Comparison of ENCODE assay signal across 12 cellular contexts in the genomic region with DNA sequence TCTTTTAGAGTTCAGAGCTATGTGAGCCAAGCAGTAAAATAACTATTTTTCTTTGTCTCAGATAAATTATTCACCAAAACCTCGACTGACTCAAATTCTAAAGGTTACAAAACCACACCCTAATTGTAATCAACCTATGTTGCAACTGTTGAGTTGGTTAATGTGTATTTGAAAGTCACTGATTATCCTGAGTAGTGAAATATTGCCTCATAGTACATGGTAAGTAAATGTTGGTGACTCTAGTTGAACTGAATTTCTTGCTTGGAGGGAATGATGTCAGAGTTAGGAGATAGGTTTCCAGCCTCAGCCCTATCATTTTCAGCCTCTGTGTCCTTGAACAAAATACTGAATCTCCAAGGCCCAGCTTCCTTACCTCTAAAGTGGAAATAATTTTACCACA. TPM values are rescaled to one million over a fixed set of nuclear protein-coding genes. Genes with fewer than 3 reads are reported as not detected.
A peak's percentile ranks its signal among the peaks of the same experiment; 100 is the strongest.
DNase-seq lines count a peak whose midpoint lies in the region; ATAC-seq and TF ChIP-seq lines count a peak whose summit lies in the region.
"Had no signal": no experiment of that assay in that cellular context is flagged by ENCODE, and none has a peak within 500 bp of the region (broad histone marks: within the 10 kb centered on the region; RNA-seq: fewer than 3 reads in every experiment).

No MANE protein-coding gene starts in this region.

- peak overlapping the region; percentile 27 for H3K27ac ChIP-seq in epithelial cell of prostate
- H3K27ac ChIP-seq in coronary artery = no peak overlapping the region

- H3K27ac Mint-ChIP-seq in activated CD4-positive, alpha-beta T cell treated with anti-CD3 and anti-CD28 coated beads, Interleukin-2, amount 10 ng/mL, durations not matched to agents 7 days and 5 days = no peak overlapping the region
- H3K27ac Mint-ChIP-seq: activated CD4-positive, alpha-beta T cell treated with anti-CD3 and anti-CD28 coated beads, Interleukin-2, amount 10 ng/mL, durations not matched to agents 24 days and 14 days; stimulated activated effector memory CD8-positive, alpha-beta T cell treated with anti-CD3 and anti-CD28 coated beads, Interleukin-12 subunit alpha, Interleukin-12 subunit beta, amount 100 ng/mL, for 72 hours had no signal

- ATAC-seq in GM19463 (IDR thresholded peaks at IDR 0.05; ENCODE audit: unreplicated experiment) = peak; percentile 74
- peak; percentile 61 for ATAC-seq in HG03432 (IDR thresholded peaks at IDR 0.05; ENCODE audit: unreplicated experiment)
- ATAC-seq: stimulated activated effector memory CD8-positive, alpha-beta T cell treated with anti-CD3 and anti-CD28 coated beads, Interleukin-12 subunit alpha, Interleukin-12 subunit beta, amount 100 ng/mL, for 72 hours had no signal

- DNase-seq in epithelial cell of prostate (ENCODE audit: low read depth, low spot score) = peak; percentile 62
- DNase-seq in renal cortical epithelial cell (ENCODE audit: low read depth) = peak; percentile 100
- no peak for DNase-seq in coronary artery (ENCODE audit: low spot score)
- no peak for DNase-seq in activated CD4-positive, alpha-beta T cell treated with anti-CD3 and anti-CD28 coated beads, Interleukin-2, amount 10 ng/mL, durations not matched to agents 7 days and 5 days
- DNase-seq in foreskin melanocyte = no peak
- DNase-seq: activated CD4-positive, alpha-beta T cell treated with anti-CD3 and anti-CD28 coated beads, Interleukin-2, amount 10 ng/mL, durations not matched to agents 24 days and 14 days; activated naive CD4-positive, alpha-beta T cell treated with Interleukin-2 at 50 U/mL for 16 hours; NCI-H1417 treated with DMSO at 0.1 percent for 48 hours; T-helper 1 cell had no signal

- H3K4me3 ChIP-seq in coronary artery = no peak overlapping the region

- H3K4me1 Mint-ChIP-seq in activated CD4-positive, alpha-beta T cell treated with anti-CD3 and anti-CD28 coated beads, Interleukin-2, amount 10 ng/mL, durations not matched to agents 7 days and 5 days = no peaks in the 10 kb centered on the region
- H3K4me1 Mint-ChIP-seq: activated CD4-positive, alpha-beta T cell treated with anti-CD3 and anti-CD28 coated beads, Interleukin-2, amount 10 ng/mL, durations not matched to agents 24 days and 14 days; stimulated activated effector memory CD8-positive, alpha-beta T cell treated with anti-CD3 and anti-CD28 coated beads, Interleukin-12 subunit alpha, Interleukin-12 subunit beta, amount 100 ng/mL, for 72 hours had no signal

- no peaks in the 10 kb centered on the region for H3K9me3 Mint-ChIP-seq in activated CD4-positive, alpha-beta T cell treated with anti-CD3 and anti-CD28 coated beads, Interleukin-2, amount 10 ng/mL, durations not matched to agents 7 days and 5 days
- H3K9me3 Mint-ChIP-seq: activated CD4-positive, alpha-beta T cell treated with anti-CD3 and anti-CD28 coated beads, Interleukin-2, amount 10 ng/mL, durations not matched to agents 24 days and 14 days; stimulated activated effector memory CD8-positive, alpha-beta T cell treated with anti-CD3 and anti-CD28 coated beads, Interleukin-12 subunit alpha, Interleukin-12 subunit beta, amount 100 ng/mL, for 72 hours had no signal

- H3K27me3 Mint-ChIP-seq in activated CD4-positive, alpha-beta T cell treated with anti-CD3 and anti-CD28 coated beads, Interleukin-2, amount 10 ng/mL, durations not matched to agents 7 days and 5 days = no peaks in the 10 kb centered on the region
- H3K27me3 Mint-ChIP-seq: activated CD4-positive, alpha-beta T cell treated with anti-CD3 and anti-CD28 coated beads, Interleukin-2, amount 10 ng/mL, durations not matched to agents 24 days and 14 days had no signal

- POLR2A ChIA-PET in activated CD4-positive, alpha-beta T cell treated with anti-CD3 and anti-CD28 coated beads, Interleukin-2, amount 10 ng/mL, durations not matched to agents 7 days and 5 days (lab: Charles Lee) = no interaction called here

- TF ChIP-seq CTCF in coronary artery (IDR thresholded peaks at IDR 0.05) = no peak

- no peak overlapping the region for H3K4me3 Mint-ChIP-seq in activated CD4-positive, alpha-beta T cell treated with anti-CD3 and anti-CD28 coated beads, Interleukin-2, amount 10 ng/mL, durations not matched to agents 7 days and 5 days
- H3K4me3 Mint-ChIP-seq: activated CD4-positive, alpha-beta T cell treated with anti-CD3 and anti-CD28 coated beads, Interleukin-2, amount 10 ng/mL, durations not matched to agents 24 days and 14 days; stimulated activated effector memory CD8-positive, alpha-beta T cell treated with anti-CD3 and anti-CD28 coated beads, Interleukin-12 subunit alpha, Interleukin-12 subunit beta, amount 100 ng/mL, for 72 hours had no signal

- no peaks in the 10 kb centered on the region for H3K36me3 Mint-ChIP-seq in activated CD4-positive, alpha-beta T cell treated with anti-CD3 and anti-CD28 coated beads, Interleukin-2, amount 10 ng/mL, durations not matched to agents 7 days and 5 days (ENCODE audit: low read depth)
- H3K36me3 Mint-ChIP-seq: stimulated activated effector memory CD8-positive, alpha-beta T cell treated with anti-CD3 and anti-CD28 coated beads, Interleukin-12 subunit alpha, Interleukin-12 subunit beta, amount 100 ng/mL, for 72 hours had no signal

- CTCF ChIA-PET in activated CD4-positive, alpha-beta T cell treated with anti-CD3 and anti-CD28 coated beads, Interleukin-2, amount 10 ng/mL, durations not matched to agents 7 days and 5 days (lab: Charles Lee) = no interaction called here

RNA-seq across cellular contexts. Expression of a gene that starts 3.0 kb away (rescaled TPM):
- total RNA-seq in renal cortical epithelial cell = 0.05 TPM in 1 of 2 replicates, not detected in the other
- total RNA-seq in activated CD4-positive, alpha-beta T cell treated with anti-CD3 and anti-CD28 coated beads, Interleukin-2, amount 10 ng/mL, durations not matched to agents 7 days and 5 days = not detected

Comparison
In these comparisons a context has a peak if more than half of its experiments do, and no peak if none do; other contexts are left out.
1. DNase-seq: peak in epithelial cell of prostate (single experiment) and renal cortical epithelial cell (single experiment); none in coronary artery (single experiment), activated CD4-positive, alpha-beta T cell treated with anti-CD3 and anti-CD28 coated beads, Interleukin-2, amount 10 ng/mL, durations not matched to agents 7 days and 5 days (single experiment) and foreskin melanocyte (single experiment).